ENCODE assay signal across 20 cellular contexts in genomic region chr7:74246497-74246896, GRCh38.
"Had no signal": no experiment of that assay in that cellular context is flagged by ENCODE, and none has a peak within 500 bp of the region (broad histone marks: within the 10 kb centered on the region; RNA-seq: fewer than 3 reads in every experiment).

No MANE protein-coding gene starts in this region.

- H3K9me3 ChIP-seq: MG63, Peyer's patch, SJCRH30 had no signal

- H3K27ac ChIP-seq: Peyer's patch, SJCRH30 had no signal

- H3K4me1 ChIP-seq: SJCRH30 had no signal

- H3K27me3 ChIP-seq: MG63, Peyer's patch, SJCRH30 had no signal

- DNase-seq: KBM-7, MG63, NCI-H1092, NCI-H1105 treated with DMSO at 0.1 percent for 48 hours, NCI-H1417 treated with DMSO at 0.1 percent for 48 hours, NCI-H146, NCI-H187, NCI-H2029, NCI-H2081 treated with DMSO at 0.1 percent for 48 hours, NCI-H2171, NCI-H345, NCI-H524, NCI-H69, NCI-H774, PC-3, Peyer's patch, SHP77 treated with DMSO at 0.1 percent for 48 hours, SJCRH30 had no signal

- ATAC-seq: PC-3, Right ventricle myocardium inferior, SK-N-SH treated with all-trans-retinoic acid at 6 μM for 48 hours had no signal

- H3K4me3 ChIP-seq: MG63, Peyer's patch, SJCRH30 had no signal
